ENCODE assay signal across 8 cellular contexts in the genomic region with DNA sequence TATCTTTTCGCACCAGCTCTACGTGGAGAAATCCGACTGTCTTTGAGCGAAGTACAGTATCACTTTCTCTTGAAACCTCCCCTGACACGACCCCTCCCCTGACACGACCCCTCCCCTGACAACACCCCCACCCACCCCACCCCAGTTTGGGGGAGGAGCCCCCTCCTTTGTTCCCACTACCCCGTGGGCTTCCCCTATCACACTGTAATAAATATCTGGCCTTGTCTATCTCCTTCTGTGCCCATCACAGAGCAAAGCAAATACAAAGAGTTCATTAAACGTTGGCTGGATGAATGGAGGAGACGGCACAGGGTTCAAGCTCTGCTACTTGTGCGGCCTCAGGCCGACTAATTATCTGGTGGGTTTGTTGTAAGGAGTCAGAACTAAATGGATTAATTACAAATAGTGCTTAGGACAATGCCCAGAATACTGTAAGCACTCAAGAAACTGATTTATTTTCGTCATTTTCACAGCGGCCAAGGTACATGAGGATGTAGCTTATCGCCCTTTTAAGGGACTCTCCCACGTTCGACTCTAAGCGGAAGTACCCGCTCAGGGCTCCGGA.
A peak's percentile ranks its signal among the peaks of the same experiment; 100 is the strongest.
DNase-seq lines count a peak whose midpoint lies in the region; ATAC-seq and TF ChIP-seq lines count a peak whose summit lies in the region.

No MANE protein-coding gene starts in this region.

- peak overlapping the region; percentile 87 for H2AFZ ChIP-seq in Loucy (ENCODE audit: low read length)

- H3K36me3 ChIP-seq in Loucy (ENCODE audit: insufficient read depth, low read length) (no peaks in the 10 kb centered on the region), muscle layer of duodenum (ENCODE audit: control insufficient read depth in 1 of 2, insufficient read depth in 2 of 2, low read length in 2 of 2) (no peaks in the 10 kb centered on the region)

- no peaks in the 10 kb centered on the region for H3K9me3 ChIP-seq in Loucy (ENCODE audit: insufficient read depth, low read depth, low read length)
- no peaks in the 10 kb centered on the region for H3K9me3 ChIP-seq in muscle layer of duodenum (ENCODE audit: control insufficient read depth in 1 of 2, low read length in 2 of 2)

- H3K4me1 ChIP-seq in Loucy (ENCODE audit: insufficient read depth, low read length, poor library complexity, severe bottlenecking) (peaks cover 31% of the 10 kb centered on the region), muscle layer of duodenum (ENCODE audit: control insufficient read depth in 1 of 2, insufficient read depth in 2 of 2, low read length in 2 of 2) (peaks cover 16 to 40% of the 10 kb centered on the region in 2 donors)

- no peaks in the 10 kb centered on the region for H3K9me2 ChIP-seq in Loucy (replicated peaks; ENCODE audit: low read depth, low read length)

- ATAC-seq in GM19395 (IDR thresholded peaks at IDR 0.05; ENCODE audit: unreplicated experiment): peak; percentile 7

- H3K27me3 ChIP-seq in Loucy (ENCODE audit: insufficient read depth, low read length, poor library complexity, severe bottlenecking) (no peaks in the 10 kb centered on the region), muscle layer of duodenum (ENCODE audit: low read depth, low read length) (no peaks in the 10 kb centered on the region)

- H3K27ac ChIP-seq in muscle layer of duodenum (ENCODE audit: low read length): peak overlapping the region; percentile 97

- no peak for TF ChIP-seq CTCF in Loucy (conservative IDR thresholded peaks at IDR 0.05; ENCODE audit: low read length)
- TF ChIP-seq CTCF in choroid plexus epithelial cell (conservative IDR thresholded peaks at IDR 0.05; ENCODE audit: low read depth, low read length): no peak

- H4K20me1 ChIP-seq in Loucy (ENCODE audit: insufficient read depth, low read length, poor library complexity, severe bottlenecking): peaks cover 17% of the 10 kb centered on the region

- H3K4me2 ChIP-seq in Loucy (ENCODE audit: low read depth, low read length, poor library complexity, severe bottlenecking): peak overlapping the region; percentile 62

- peaks cover 33% of the 10 kb centered on the region for H3K79me2 ChIP-seq in Loucy (ENCODE audit: insufficient read depth, low read length)

- H3K9ac ChIP-seq in Loucy (ENCODE audit: low read depth, low read length, poor library complexity, severe bottlenecking): peak overlapping the region; percentile 95

- H3K4me3 ChIP-seq in Loucy (ENCODE audit: low read length, poor library complexity, severe bottlenecking) (peak overlapping the region; percentile 94), choroid plexus epithelial cell (ENCODE audit: low read depth, low read length) (peak overlapping the region; percentile 87), muscle layer of duodenum (ENCODE audit: low read depth in 1 of 2, low read length in 2 of 2) (peak overlapping the region; percentile 88 to 90)

- DNase-seq in choroid plexus epithelial cell (ENCODE audit: low read depth): no peak
- DNase-seq in globus pallidus (ENCODE audit: low spot score): no peak
- DNase-seq in RKO (ENCODE audit: low spot score): no peak
- no peak for DNase-seq in NCI-H774 (lab: John Stamatoyannopoulos, UW)
- DNase-seq in OCI-M1 (lab: John Stamatoyannopoulos, UW): no peak

- no peaks in the 10 kb centered on the region for H3F3A ChIP-seq in Loucy (ENCODE audit: low read depth)
